Comparison of ENCODE assay signal across 30 cellular contexts in the genomic region with DNA sequence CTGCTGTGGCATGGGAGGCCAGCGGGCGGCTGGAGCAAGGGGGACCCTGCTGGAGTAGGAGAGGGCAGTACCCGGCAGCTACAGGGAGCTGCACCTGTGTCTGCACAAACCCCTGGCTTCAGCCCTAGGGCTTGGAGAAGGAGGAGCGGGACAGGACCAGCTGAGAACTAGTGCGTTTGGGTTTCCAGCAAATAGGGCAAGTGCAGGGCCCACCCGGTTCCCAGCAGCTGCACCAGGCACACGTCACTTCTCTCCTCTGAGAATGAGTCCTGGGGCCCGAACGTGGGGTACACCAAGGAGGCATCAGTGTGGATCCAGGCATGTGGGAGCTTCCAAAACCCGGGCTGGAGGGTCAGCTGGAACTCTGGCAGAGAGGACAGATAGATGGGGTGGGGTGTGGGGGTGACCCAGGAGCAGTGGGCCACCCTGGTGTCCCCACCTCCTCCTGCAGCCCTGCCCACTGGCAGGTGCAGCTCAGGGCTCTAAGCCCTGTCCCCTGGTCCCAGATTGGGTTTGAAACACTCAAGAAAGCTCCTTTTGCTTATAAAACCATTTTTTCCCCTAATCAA. TPM values are rescaled to one million over a fixed set of nuclear protein-coding genes. Genes with fewer than 3 reads are reported as not detected.
DNase-seq lines count a peak whose midpoint lies in the region; ATAC-seq, FAIRE-seq and TF ChIP-seq lines count a peak whose summit lies in the region.
"Had no signal": no experiment of that assay in that cellular context is flagged by ENCODE, and none has a peak within 500 bp of the region (broad histone marks: within the 10 kb centered on the region; RNA-seq: fewer than 3 reads in every experiment).

No MANE protein-coding gene starts in this region.

- H3K14ac ChIP-seq in H9 (ENCODE audit: insufficient read depth, low read length) (no peak overlapping the region; the same call in 1 of the 2 replicates), neuronal stem cell (ENCODE audit: low read length) (no peak overlapping the region)

- H4K5ac ChIP-seq in H9 (ENCODE audit: insufficient read length, low read depth, low read length): no peak overlapping the region

- intact Hi-C loops in CD14-positive monocyte (cut with micrococcal nuclease): no loop called here

- H3K23me2 ChIP-seq in H9 (ENCODE audit: insufficient read length, low read depth, low read length, poor library complexity, severe bottlenecking): no peaks in the 10 kb centered on the region

- H4K8ac ChIP-seq in H9 (replicated peaks; ENCODE audit: insufficient read length, low read depth, low read length) (no peak overlapping the region), neuronal stem cell (ENCODE audit: low read depth, low read length) (no peak overlapping the region)

- H3K18ac ChIP-seq in H9 (ENCODE audit: insufficient read length, low read depth, low read length) (no peak overlapping the region), neuronal stem cell (ENCODE audit: low read length) (no peak overlapping the region)

- H2BK120ac ChIP-seq in H9 (ENCODE audit: low read depth, low read length, poor library complexity, severe bottlenecking) (no peak overlapping the region), neuronal stem cell (ENCODE audit: low read depth, low read length) (no peak overlapping the region)

- H3K9me3 ChIP-seq in H9 (ENCODE audit: control insufficient read depth, low read depth, low read length): no peaks in the 10 kb centered on the region
- peaks cover 0 to 2% of the 10 kb centered on the region in 2 donors for H3K9me3 ChIP-seq in neuronal stem cell (replicated peaks in 1 of 2; ENCODE audit: control insufficient read depth in 2 of 2, insufficient read depth in 1 of 2, low read depth in 1 of 2, low read length in 2 of 2)
- H3K9me3 ChIP-seq: BLaER1 treated with 17β-estradiol and CSF1 and Interleukin-3, amounts not matched to agents 10 nM and 100 nM; MG63 had no signal

- no peak overlapping the region for H3T11ph ChIP-seq in H9 (ENCODE audit: low read length)

- no peaks in the 10 kb centered on the region for H3K9me3 Mint-ChIP-seq in CD14-positive monocyte
- no peaks in the 10 kb centered on the region; a peak in 1 of 5 replicates for H3K9me3 Mint-ChIP-seq in H9
- H3K9me3 Mint-ChIP-seq in WTC11: no peaks in the 10 kb centered on the region
- H3K9me3 Mint-ChIP-seq: CD4-positive, alpha-beta memory T cell had no signal

- no peak overlapping the region for H2BK5ac ChIP-seq in H9 (ENCODE audit: insufficient read length, low read length)
- peak overlapping the region; percentile 71 for H2BK5ac ChIP-seq in neuronal stem cell (ENCODE audit: low read length)

- H2AK5ac ChIP-seq in H9 (ENCODE audit: insufficient read length, low read length): no peak overlapping the region
- H2AK5ac ChIP-seq in neuronal stem cell (ENCODE audit: low read depth, low read length): no peak overlapping the region

- H3K4me1 Mint-ChIP-seq in CD14-positive monocyte: peaks cover 10% of the 10 kb centered on the region
- H3K4me1 Mint-ChIP-seq in H9: peaks cover 31 to 35% of the 10 kb centered on the region in 2 experiments
- peaks cover 23% of the 10 kb centered on the region for H3K4me1 Mint-ChIP-seq in WTC11
- H3K4me1 Mint-ChIP-seq: CD4-positive, alpha-beta memory T cell had no signal

- H3K27me3 ChIP-seq in H9 (ENCODE audit: insufficient read depth, low read length) (no peaks in the 10 kb centered on the region), neuronal stem cell (ENCODE audit: control insufficient read depth in 3 of 3, insufficient read depth in 3 of 3, low read depth in 1 of 3, low read length in 3 of 3) (peaks cover 0 to 8% (median 2%) of the 10 kb centered on the region in 3 experiments)

- H3K27me3 Mint-ChIP-seq in CD14-positive monocyte (ENCODE audit: low read depth in 3 of 3) (peaks cover 5 to 15% (median 5%) of the 10 kb centered on the region in 3 donors), H9 (ENCODE audit: low read depth) (no peaks in the 10 kb centered on the region), WTC11 (ENCODE audit: low read depth) (no peaks in the 10 kb centered on the region; the same call in 1 of the 2 replicates)

- no peak for ATAC-seq in WTC11
- ATAC-seq: GM12878 had no signal

- no peak overlapping the region for H3K27ac ChIP-seq in H9 (ENCODE audit: insufficient read length, low read depth, low read length)
- no peak overlapping the region for H3K27ac ChIP-seq in neuronal stem cell (replicated peaks; ENCODE audit: low read length)
- H3K27ac ChIP-seq: BLaER1 treated with 17β-estradiol and CSF1 and Interleukin-3, amounts not matched to agents 10 nM and 100 nM; HL-60; PC-9 had no signal

- POLR2A ChIA-PET in WTC11 (lab: Charles Lee): no interaction called here

- DNase-seq in CD14-positive monocyte (ENCODE audit: low spot score) (peak; percentile 26), H9 (no peak), WTC11 (ENCODE audit: low spot score) (no peak), neuronal stem cell (ENCODE audit: low spot score) (no peak), HT-29 (ENCODE audit: low spot score) (no peak), D721Med (ENCODE audit: insufficient read length, low spot score) (no peak), dedifferentiated amniotic fluid mesenchymal stem cell (ENCODE audit: extremely low spot score) (no peak)
- DNase-seq in activated CD8-positive, alpha-beta memory T cell treated with anti-CD3 and anti-CD28 coated beads for 24 hours: no peak
- DNase-seq: AML-193; CD4-positive, alpha-beta memory T cell; COR-L47; IMR-90; KG1; NCI-H1105 treated with DMSO at 0.1 percent for 48 hours; NCI-H146; NCI-H2029; NCI-H446; NCI-H524 treated with DMSO at 0.1 percent for 48 hours; NCI-H774; PC-9; SHP77; T-helper 1 cell had no signal

- no peaks in the 10 kb centered on the region for H3K79me2 ChIP-seq in H9 (ENCODE audit: insufficient read depth, low read length)

- peaks cover 4% of the 10 kb centered on the region; the same call in 1 of the 2 replicates for H3K4me1 ChIP-seq in H9 (ENCODE audit: insufficient read depth, low read length)
- H3K4me1 ChIP-seq in neuronal stem cell (ENCODE audit: control insufficient read depth in 2 of 2, insufficient read depth in 1 of 2, low read depth in 1 of 2, low read length in 2 of 2): peaks cover 2 to 8% of the 10 kb centered on the region in 2 donors

- no peak overlapping the region for H3K56ac ChIP-seq in H9 (ENCODE audit: insufficient read length, low read depth, low read length)

- H3K9ac ChIP-seq in H9 (ENCODE audit: extremely low read depth, insufficient read length, low read length) (no peak overlapping the region), neuronal stem cell (ENCODE audit: low read depth, low read length, poor library complexity) (no peak overlapping the region)
- H3K9ac ChIP-seq: BLaER1 treated with 17β-estradiol and CSF1 and Interleukin-3, amounts not matched to agents 10 nM and 100 nM had no signal

- H3K27ac Mint-ChIP-seq in CD14-positive monocyte (no peak overlapping the region), H9 (peak overlapping the region; percentile 51 to 91 (median 90); a peak in 3 of 7 replicates), WTC11 (peak overlapping the region; percentile 19; the same call in 1 of the 2 replicates)
- H3K27ac Mint-ChIP-seq: CD4-positive, alpha-beta memory T cell had no signal

- no peaks in the 10 kb centered on the region for H3K36me3 ChIP-seq in neuronal stem cell (replicated peaks in 1 of 2; ENCODE audit: control insufficient read depth in 2 of 2, insufficient read depth in 2 of 2, low read length in 2 of 2)
- H3K36me3 ChIP-seq: BLaER1 treated with 17β-estradiol and CSF1 and Interleukin-3, amounts not matched to agents 10 nM and 100 nM; MG63 had no signal

- H3K4ac ChIP-seq in H9 (ENCODE audit: low read depth, low read length): no peak overlapping the region
- no peak overlapping the region for H3K4ac ChIP-seq in neuronal stem cell (ENCODE audit: low read length)

- no peak overlapping the region for H3K4me3 ChIP-seq in neuronal stem cell (ENCODE audit: low read length in 2 of 2)
- H3K4me3 ChIP-seq: BLaER1 treated with 17β-estradiol and CSF1 and Interleukin-3, amounts not matched to agents 10 nM and 100 nM; GM12878; MG63; PC-9 had no signal

- H3K4me3 Mint-ChIP-seq in CD14-positive monocyte (no peak overlapping the region), H9 (peak overlapping the region in 1 of 2 experiments; percentile 46; a peak in 1 of 5 replicates), WTC11 (no peak overlapping the region)
- H3K4me3 Mint-ChIP-seq: CD4-positive, alpha-beta memory T cell had no signal

- H3K79me1 ChIP-seq in H9 (ENCODE audit: insufficient read depth, low read depth, low read length, poor library complexity, severe bottlenecking) (no peaks in the 10 kb centered on the region), neuronal stem cell (ENCODE audit: low read depth, low read length) (peaks cover 1% of the 10 kb centered on the region)

- H3K23ac ChIP-seq in H9 (ENCODE audit: insufficient read length, low read depth, low read length) (no peak overlapping the region), neuronal stem cell (ENCODE audit: low read depth, low read length, poor library complexity) (no peak overlapping the region)

- CTCF ChIA-PET in WTC11 (lab: Charles Lee): interaction anchor here (0.6 to 5.1 kb wide), 7 partner anchors 16 to 407 kb away, joined by 3 to 31 read pairs (median 17); partner anchors contain the start of gene SEC14L5

- no peak overlapping the region for H2BK15ac ChIP-seq in H9 (ENCODE audit: low read depth, low read length)
- H2BK15ac ChIP-seq in neuronal stem cell (ENCODE audit: low read length): no peak overlapping the region

- H4K91ac ChIP-seq in H9 (ENCODE audit: insufficient read length, low read depth, low read length) (no peak overlapping the region), neuronal stem cell (ENCODE audit: low read depth, low read length, poor library complexity) (no peak overlapping the region)

- H4K20me1 ChIP-seq in H9 (ENCODE audit: control insufficient read depth, insufficient read depth, insufficient read length): no peaks in the 10 kb centered on the region

- TF ChIP-seq CTCF in CD14-positive monocyte (IDR thresholded peaks at IDR 0.05) (no peak), H9 (conservative IDR thresholded peaks at IDR 0.05) (no peak), WTC11 (IDR thresholded peaks at IDR 0.05) (no peak), D721Med (IDR thresholded peaks at IDR 0.05; ENCODE audit: insufficient read depth, missing control alignments) (no peak)

- no peaks in the 10 kb centered on the region for H3K36me3 Mint-ChIP-seq in CD14-positive monocyte
- H3K36me3 Mint-ChIP-seq in H9 (ENCODE audit: insufficient read depth in 1 of 3, low read depth in 3 of 3): no peaks in the 10 kb centered on the region
- no peaks in the 10 kb centered on the region for H3K36me3 Mint-ChIP-seq in WTC11
- H3K36me3 Mint-ChIP-seq: CD4-positive, alpha-beta memory T cell had no signal

- no peak for FAIRE-seq in D721Med (lab: Jason Lieb, UNC)
- FAIRE-seq: A204.1, G401.6, GM12878, H54 had no signal

- no CpG with 5 or more reads among the region's 10 CpGs for WGBS in H9 (ENCODE audit: extremely low coverage, insufficient read length, low lambda C conversion rate)
- no CpG with 5 or more reads among the region's 10 CpGs for WGBS in neuronal stem cell (ENCODE audit: extremely low coverage in 2 of 2, insufficient read length in 2 of 2, insufficient replicate concordance in 1 of 2), 2 donors

- no peak overlapping the region for H2BK20ac ChIP-seq in H9 (ENCODE audit: low read depth, low read length, poor library complexity, severe bottlenecking)

- no peak overlapping the region for H2AFZ ChIP-seq in H9 (ENCODE audit: low read length)
- peak overlapping the region; percentile 21 for H2AFZ ChIP-seq in neuronal stem cell (ENCODE audit: low read length)
- H2AFZ ChIP-seq: PC-9 had no signal

- H2BK12ac ChIP-seq in H9 (ENCODE audit: insufficient read length, low read depth, low read length) (no peak overlapping the region), neuronal stem cell (ENCODE audit: low read length) (no peak overlapping the region)

- H3K4me2 ChIP-seq in H9 (ENCODE audit: insufficient read depth, insufficient read length, low read length): no peak overlapping the region
- no peak overlapping the region for H3K4me2 ChIP-seq in neuronal stem cell (ENCODE audit: insufficient read depth, low read length, poor library complexity, severe bottlenecking)
- H3K4me2 ChIP-seq: PC-9 had no signal

RNA-seq across cellular contexts. Expression of gene C16orf89, which starts 5.6 kb away (rescaled TPM):
- not detected for polyA plus RNA-seq in CD14-positive monocyte
- total RNA-seq in H9 (2021): 2.0 and 2.5 TPM in 2 replicates
- total RNA-seq in WTC11 (2021): 1.4 to 1.8 TPM (median 1.8 TPM) in 3 replicates
- polyA plus RNA-seq in neuronal stem cell (2013, experiment 1 of 2): 0.52 TPM
- 0.72 TPM for polyA plus RNA-seq in neuronal stem cell (2013, experiment 2 of 2)
- not detected in 2 replicates for total RNA-seq in HT-29 (2014; rRNA removed; shearing (Covaris generic))
- total RNA-seq: CD4-positive, alpha-beta memory T cell; GM12878; PC-9; RPMI7951 had no signal
- polyA plus RNA-seq: CD4-positive, alpha-beta memory T cell; GM12878 had no signal

RNA-seq across cellular contexts. Expression of gene ALG1, which starts 11.5 kb away (rescaled TPM):
- polyA plus RNA-seq in CD14-positive monocyte: 10 to 100 TPM; 25.2 to 31.0 TPM
- total RNA-seq in H9 (2021) (32.5 and 36.2 TPM in 2 replicates), WTC11 (2021) (25.7 to 31.4 TPM (median 26.2 TPM) in 3 replicates)
- 7.9 TPM for polyA plus RNA-seq in neuronal stem cell (2013, experiment 1 of 2)
- polyA plus RNA-seq in neuronal stem cell (2013, experiment 2 of 2): 8.4 TPM
- 48.6 and 53.1 TPM in 2 replicates for total RNA-seq in HT-29 (2014; rRNA removed; shearing (Covaris generic))

RNA-seq across cellular contexts. Expression of gene NAGPA, which starts 26.4 kb away (rescaled TPM):
- polyA plus RNA-seq in CD14-positive monocyte: 10 to 100 TPM; 44.9 to 51.5 TPM
- 12.1 and 12.7 TPM in 2 replicates for total RNA-seq in H9 (2021)
- 9.3 to 12.5 TPM (median 10.7 TPM) in 3 replicates for total RNA-seq in WTC11 (2021)
- polyA plus RNA-seq in neuronal stem cell (2013, experiment 1 of 2): 3.1 TPM
- 2.7 TPM for polyA plus RNA-seq in neuronal stem cell (2013, experiment 2 of 2)
- 30.5 and 34.7 TPM in 2 replicates for total RNA-seq in HT-29 (2014; rRNA removed; shearing (Covaris generic))

RNA-seq across cellular contexts. Expression of gene EEF2KMT, which starts 37.4 kb away (rescaled TPM):
- 1 to 10 TPM; 5.5 to 6.8 TPM for polyA plus RNA-seq in CD14-positive monocyte
- total RNA-seq in H9 (2021): 16.4 and 18.1 TPM in 2 replicates
- 15.4 to 19.9 TPM (median 19.6 TPM) in 3 replicates for total RNA-seq in WTC11 (2021)
- polyA plus RNA-seq in neuronal stem cell (2013, experiment 1 of 2): 9.2 TPM
- polyA plus RNA-seq in neuronal stem cell (2013, experiment 2 of 2): 8.9 TPM
- 37.1 and 38.8 TPM in 2 replicates for total RNA-seq in HT-29 (2014; rRNA removed; shearing (Covaris generic))

Comparison
In these comparisons a context has a peak if more than half of its experiments do, and no peak if none do; other contexts are left out.
1. H3K27ac Mint-ChIP-seq: peak in H9 (3 of 3) and WTC11 (single experiment); none in CD14-positive monocyte (0 of 7).